3 cellular contexts compared by ENCODE assay signal in genomic region chr2:103254611-103255010, GRCh38.
"Had no signal": no experiment of that assay in that cellular context is flagged by ENCODE, and none has a peak within 500 bp of the region (broad histone marks: within the 10 kb centered on the region; RNA-seq: fewer than 3 reads in every experiment).

No MANE protein-coding gene starts in this region.

- H3K4me3 ChIP-seq: GM12878 had no signal

- ATAC-seq: GM12878 had no signal

- DNase-seq: GDM1, GF-D8 had no signal
